In the genomic region with DNA sequence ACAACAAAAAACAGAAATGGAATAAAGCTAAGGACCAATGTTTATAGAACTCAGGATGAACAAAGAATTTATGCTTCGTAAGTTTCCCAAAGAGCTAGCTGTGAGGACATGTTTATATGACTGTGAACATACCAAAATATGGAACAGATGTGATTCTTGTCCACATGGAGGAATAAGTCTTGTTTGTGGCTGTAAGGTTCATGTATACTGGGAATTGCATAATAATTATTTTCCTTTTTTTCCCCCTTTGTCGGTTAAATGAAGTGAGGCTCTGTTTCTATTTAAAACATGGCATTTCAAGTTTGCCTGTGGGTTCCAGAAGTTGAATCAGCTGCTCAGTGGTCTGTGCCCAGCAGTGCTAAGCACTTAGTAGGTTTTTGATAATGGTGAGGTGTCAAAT, we compare ENCODE assay signal across 21 cellular contexts.
"Had no signal": no experiment of that assay in that cellular context is flagged by ENCODE, and none has a peak within 500 bp of the region (broad histone marks: within the 10 kb centered on the region; RNA-seq: fewer than 3 reads in every experiment).

No MANE protein-coding gene starts in this region.

- H3K27me3 ChIP-seq: breast epithelium, Peyer's patch had no signal

- DNase-seq: activated CD4-positive, alpha-beta T cell treated with anti-CD3 and anti-CD28 coated beads for 4 hours; activated CD4-positive, alpha-beta T cell treated with anti-CD3 and anti-CD28 coated beads, Interleukin-2, amount 50 U/mL, for 4 hours; activated CD8-positive, alpha-beta memory T cell treated with anti-CD3 and anti-CD28 coated beads, Interleukin-2, amount 50 U/mL, for 48 hours; activated CD8-positive, alpha-beta T cell treated with anti-CD3 and anti-CD28 coated beads, Interleukin-2, amount 10 ng/mL, durations not matched to agents 7 days and 5 days; activated naive CD4-positive, alpha-beta T cell treated with anti-CD3 and anti-CD28 coated beads, Interleukin-2, amount 50 U/mL, for 16 hours; activated naive CD8-positive, alpha-beta T cell treated with anti-CD3 and anti-CD28 coated beads, Interleukin-2, amount 10 ng/mL, durations not matched to agents 7 days and 5 days; activated T-cell treated with anti-CD3 and anti-CD28 coated beads, Interleukin-2, amount 50 U/mL, for 1 hour; aorta; Karpas-422; MM.1S; NCI-H1105; NCI-H1436; NCI-H187; NCI-H2081; Peyer's patch; SHP77 treated with DMSO at 0.1 percent for 48 hours had no signal

- H3K4me1 ChIP-seq: breast epithelium, Peyer's patch had no signal

- H3K9me3 ChIP-seq: breast epithelium, Peyer's patch had no signal

- H3K27ac Mint-ChIP-seq: activated CD8-positive, alpha-beta T cell treated with anti-CD3 and anti-CD28 coated beads, Interleukin-2, amount 10 ng/mL, durations not matched to agents 7 days and 5 days; activated naive CD8-positive, alpha-beta T cell treated with anti-CD3 and anti-CD28 coated beads, Interleukin-2, amount 10 ng/mL, durations not matched to agents 7 days and 5 days; T-helper 1 cell treated with Interleukin-12 subunit alpha and Interleukin-12 subunit beta and Interleukin-4 antibody, amounts not matched to agents 30 μg/mL and 1 μg/mL, for 36 hours had no signal

- H3K36me3 ChIP-seq: breast epithelium, Peyer's patch had no signal

- H3K4me3 ChIP-seq: breast epithelium, K562, Peyer's patch had no signal

- ATAC-seq: activated CD4-positive, CD25-positive, alpha-beta regulatory T cell treated with anti-CD3 and anti-CD28 coated beads, Interleukin-2, amount 50 U/mL, for 24 hours; activated CD8-positive, alpha-beta T cell treated with anti-CD3 and anti-CD28 coated beads, Interleukin-2, amount 10 ng/mL, durations not matched to agents 7 days and 5 days; K562 had no signal

- H3K36me3 Mint-ChIP-seq: activated naive CD8-positive, alpha-beta T cell treated with anti-CD3 and anti-CD28 coated beads, Interleukin-2, amount 10 ng/mL, durations not matched to agents 7 days and 5 days had no signal

- H3K4me3 Mint-ChIP-seq: activated CD8-positive, alpha-beta T cell treated with anti-CD3 and anti-CD28 coated beads, Interleukin-2, amount 10 ng/mL, durations not matched to agents 7 days and 5 days; activated naive CD8-positive, alpha-beta T cell treated with anti-CD3 and anti-CD28 coated beads, Interleukin-2, amount 10 ng/mL, durations not matched to agents 7 days and 5 days; T-helper 1 cell treated with Interleukin-12 subunit alpha and Interleukin-12 subunit beta and Interleukin-4 antibody, amounts not matched to agents 30 μg/mL and 1 μg/mL, for 36 hours had no signal

- H3K27ac ChIP-seq: breast epithelium, Peyer's patch, RWPE1 had no signal

- H3K4me1 Mint-ChIP-seq: activated naive CD8-positive, alpha-beta T cell treated with anti-CD3 and anti-CD28 coated beads, Interleukin-2, amount 10 ng/mL, durations not matched to agents 7 days and 5 days had no signal

- H3K9me3 Mint-ChIP-seq: activated naive CD8-positive, alpha-beta T cell treated with anti-CD3 and anti-CD28 coated beads, Interleukin-2, amount 10 ng/mL, durations not matched to agents 7 days and 5 days; T-helper 1 cell treated with Interleukin-12 subunit alpha and Interleukin-12 subunit beta and Interleukin-4 antibody, amounts not matched to agents 30 μg/mL and 1 μg/mL, for 36 hours had no signal
